ENCODE assay signal across 13 cellular contexts in the genomic region with DNA sequence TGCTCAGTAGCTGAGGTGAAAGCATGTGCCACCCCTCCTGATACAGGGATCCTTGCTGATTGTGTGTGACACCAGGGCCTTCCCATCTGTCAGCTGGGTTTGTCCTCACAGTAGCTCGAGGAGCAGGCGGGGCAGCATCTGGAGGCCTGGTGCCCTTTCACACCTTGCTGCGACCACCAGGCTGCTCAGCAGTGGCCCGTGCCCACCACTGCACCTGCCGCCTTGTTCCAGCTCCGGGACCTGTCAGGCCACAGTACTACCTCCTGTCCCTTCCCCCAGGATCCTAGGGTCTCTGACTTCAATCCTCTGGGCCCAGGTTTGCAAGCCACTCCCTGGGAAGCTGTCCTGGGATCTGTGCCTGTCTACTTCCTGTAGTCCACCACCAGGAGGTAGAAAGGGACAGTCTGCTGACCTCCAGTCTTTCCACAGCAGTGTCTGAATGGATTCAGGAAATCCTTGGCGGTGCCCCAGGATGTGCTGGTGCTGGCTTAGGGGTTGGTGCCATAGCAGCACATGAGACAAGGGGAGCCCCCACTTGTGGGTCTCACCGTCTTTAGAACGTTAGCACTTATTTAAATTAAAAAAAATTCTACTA. TPM values are rescaled to one million over a fixed set of nuclear protein-coding genes. Genes with fewer than 3 reads are reported as not detected.
A peak's percentile ranks its signal among the peaks of the same experiment; 100 is the strongest.
DNase-seq lines count a peak whose midpoint lies in the region; TF ChIP-seq lines count a peak whose summit lies in the region.
"Had no signal": no experiment of that assay in that cellular context is flagged by ENCODE, and none has a peak within 500 bp of the region (broad histone marks: within the 10 kb centered on the region; RNA-seq: fewer than 3 reads in every experiment).

No MANE protein-coding gene starts in this region.

- H3K4me1 ChIP-seq in BE2C, result peaks cover 27% of the 10 kb centered on the region

- no peak overlapping the region for H3K4me3 ChIP-seq in BE2C (ENCODE audit: low read depth, low read length)
- no peak overlapping the region for H3K4me3 ChIP-seq in cardiac fibroblast (replicated peaks in 1 of 2; ENCODE audit: low read depth in 2 of 2, low read length in 2 of 2)
- H3K4me3 ChIP-seq: BLaER1 treated with 17β-estradiol and CSF1 and Interleukin-3, amounts not matched to agents 10 nM and 100 nM; SK-N-MC had no signal

- no peaks in the 10 kb centered on the region for H3K36me3 ChIP-seq in BE2C
- H3K36me3 ChIP-seq: BLaER1 treated with 17β-estradiol and CSF1 and Interleukin-3, amounts not matched to agents 10 nM and 100 nM had no signal

- no peaks in the 10 kb centered on the region for H3K9me3 ChIP-seq in BE2C
- H3K9me3 ChIP-seq: BLaER1 treated with 17β-estradiol and CSF1 and Interleukin-3, amounts not matched to agents 10 nM and 100 nM had no signal

- H3K27me3 ChIP-seq in BE2C, result no peaks in the 10 kb centered on the region
- H3K27me3 ChIP-seq: BLaER1 treated with 17β-estradiol and CSF1 and Interleukin-3, amounts not matched to agents 10 nM and 100 nM had no signal

- TF ChIP-seq CTCF in BE2C (IDR thresholded peaks at IDR 0.05; ENCODE audit: low read depth, low read length) (peak; percentile 38), cardiac fibroblast (IDR thresholded peaks at IDR 0.05; ENCODE audit: low read depth, low read length) (peak; percentile 15), GM10266 (IDR thresholded peaks at IDR 0.05; ENCODE audit: control insufficient read depth, insufficient read depth, low read depth, missing control alignments) (no peak)

- no peak for DNase-seq in BE2C
- peak; percentile 13 for DNase-seq in HT1080 (ENCODE audit: low read depth)
- DNase-seq in cardiac fibroblast (ENCODE audit: low read depth in 2 of 2), result no peak
- DNase-seq in lung microvascular endothelial cell (ENCODE audit: low read depth in 2 of 2), result peak; percentile 56 to 79
- no peak for DNase-seq in middle frontal gyrus (ENCODE audit: extremely low spot score, low spot score)
- DNase-seq in GM10266 (ENCODE audit: extremely low spot score), result no peak
- DNase-seq in RKO (ENCODE audit: low spot score), result no peak
- no peak for DNase-seq in activated T-cell treated with anti-CD3 and anti-CD28 coated beads for 4 hours
- DNase-seq: immature natural killer cell; NCI-H187 treated with DMSO at 0.1 percent for 48 hours; stimulated activated naive CD4-positive, alpha-beta T cell had no signal

RNA-seq across cellular contexts. Expression of gene APBA2, which starts 27.5 kb away (rescaled TPM):
- 45.2 TPM for polyA plus RNA-seq in BE2C (2012; ENCODE audit: insufficient read depth, insufficient read length, low read depth)
- 44.5 and 50.8 TPM in 2 replicates for total RNA-seq in HT1080 (2014; rRNA removed; shearing (Covaris generic))
- 22.9 and 24.6 TPM in 2 replicates for polyA plus RNA-seq in HT1080 (2015; cell fraction: cytosol; rRNA removed)
- 28.9 and 31.0 TPM in 2 replicates for polyA plus RNA-seq in HT1080 (2015; cell fraction: nucleus; rRNA removed)
- 17.4 and 25.2 TPM in 2 replicates for total RNA-seq in lung microvascular endothelial cell

Comparison
In these comparisons a context has a peak if more than half of its experiments do, and no peak if none do; other contexts are left out.
1. DNase-seq: peak in HT1080 (single experiment) and lung microvascular endothelial cell (2 of 2); none in BE2C (single experiment), cardiac fibroblast (0 of 2), middle frontal gyrus (single experiment), GM10266 (single experiment), RKO (single experiment) and activated T-cell treated with anti-CD3 and anti-CD28 coated beads for 4 hours (single experiment).